In the genomic region with DNA sequence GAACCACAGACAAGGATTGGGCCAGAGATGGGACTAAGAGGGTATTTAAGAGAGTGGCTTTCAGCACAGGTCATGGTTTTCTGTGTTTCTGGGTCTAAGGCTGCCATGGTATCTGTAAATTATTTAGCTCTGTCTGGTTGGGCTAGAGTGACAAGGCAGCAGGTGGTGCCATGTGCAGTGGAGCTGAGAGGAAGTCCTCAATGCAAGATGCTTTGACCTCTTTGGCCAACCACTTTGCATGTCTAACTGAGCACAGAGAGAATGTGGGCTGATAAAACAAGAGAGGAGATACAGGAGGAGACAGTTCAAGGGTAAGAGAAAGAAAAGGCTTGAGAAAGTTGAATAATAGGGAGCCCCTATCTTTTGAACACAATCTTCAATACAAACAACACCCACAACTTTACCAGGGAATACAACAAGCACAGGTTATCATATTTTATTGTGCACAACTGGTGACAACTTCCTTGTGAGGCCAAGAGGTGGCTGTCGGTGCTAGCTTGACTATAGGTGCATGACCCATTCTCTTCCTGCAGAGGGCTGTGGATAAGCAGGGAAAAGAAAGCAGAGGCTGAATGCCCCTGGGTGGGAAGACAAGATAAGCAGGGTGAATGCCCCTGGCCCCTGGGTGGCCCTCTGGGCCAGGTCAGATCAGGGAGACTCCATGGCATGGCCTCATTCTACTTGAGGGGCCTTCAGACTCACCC, we compare ENCODE assay signal across 10 cellular contexts. TPM values are rescaled to one million over a fixed set of nuclear protein-coding genes. Genes with fewer than 3 reads are reported as not detected.
DNase-seq lines count a peak whose midpoint lies in the region; ATAC-seq, FAIRE-seq and TF ChIP-seq lines count a peak whose summit lies in the region.
"Had no signal": no experiment of that assay in that cellular context is flagged by ENCODE, and none has a peak within 500 bp of the region (broad histone marks: within the 10 kb centered on the region; RNA-seq: fewer than 3 reads in every experiment).

No MANE protein-coding gene starts in this region.

- H3K9me3 ChIP-seq in A673 (ENCODE audit: low read depth, low read length, poor library complexity, severe bottlenecking), result no peaks in the 10 kb centered on the region
- H3K9me3 ChIP-seq in PC-3 (ENCODE audit: low read length), result no peaks in the 10 kb centered on the region

- H3K79me2 ChIP-seq in PC-3 (ENCODE audit: low read length), result no peaks in the 10 kb centered on the region

- H2AFZ ChIP-seq in PC-3 (ENCODE audit: low read length), result no peak overlapping the region

- CTCF ChIA-PET in A673 (lab: Charles Lee), result no interaction called here
- CTCF ChIA-PET in PC-3 (lab: Charles Lee), result no interaction called here

- no peaks in the 10 kb centered on the region for H4K20me1 ChIP-seq in PC-3 (ENCODE audit: low read length)

- H3K4me1 ChIP-seq in A673 (ENCODE audit: insufficient read depth, low read length, poor library complexity, severe bottlenecking), result no peaks in the 10 kb centered on the region
- H3K4me1 ChIP-seq in PC-3 (ENCODE audit: insufficient read depth, low read length), result no peaks in the 10 kb centered on the region

- H3K9me2 ChIP-seq in PC-3 (replicated peaks; ENCODE audit: low read length), result no peaks in the 10 kb centered on the region

- ATAC-seq in HG02943 (IDR thresholded peaks at IDR 0.05; ENCODE audit: low read depth, unreplicated experiment) (peak; percentile 90), PC-3 (peak; percentile 55), GM18858 (IDR thresholded peaks at IDR 0.05; ENCODE audit: unreplicated experiment) (no peak)

- DNase-seq in A673 (ENCODE audit: low spot score) (peak; percentile 15), GM19239 (ENCODE audit: insufficient read length, low spot score) (peak; percentile 24), PC-3 (peak; percentile 17), D721Med (ENCODE audit: insufficient read length, low spot score) (no peak), KBM-7 (no peak)
- DNase-seq in stimulated activated CD4-positive, alpha-beta T cell treated with anti-CD3 and anti-CD28 coated beads, Interleukin-2, amount 100 ng/mL, for 48 hours, result no peak
- DNase-seq: AML-193, naive B cell had no signal

- POLR2A ChIA-PET in A673 (lab: Charles Lee; ENCODE audit: low non-redundant PET), result no interaction called here
- POLR2A ChIA-PET in PC-3 (lab: Charles Lee; ENCODE audit: unreplicated experiment), result no interaction called here

- intact Hi-C loops in A673 (cut with micrococcal nuclease; ENCODE audit: unreplicated experiment) (no loop called here), PC-3 (cut with micrococcal nuclease) (no loop called here)

- H3K36me3 ChIP-seq in A673 (ENCODE audit: insufficient read depth, low read length, poor library complexity, severe bottlenecking), result no peaks in the 10 kb centered on the region
- no peaks in the 10 kb centered on the region for H3K36me3 ChIP-seq in PC-3 (ENCODE audit: low read depth, low read length)

- no peak overlapping the region for H3K9ac ChIP-seq in PC-3 (ENCODE audit: low read length)

- in situ Hi-C loops in KBM-7 (cut with MboI; ENCODE audit: low pct_unique_long_range_greater_than_20kb, low sequenced_read_pairs), result no loop called here

- no peak for FAIRE-seq in GM19239 (lab: Jason Lieb, UNC)
- no peak for FAIRE-seq in D721Med (lab: Jason Lieb, UNC)

- H3K27ac ChIP-seq in A673 (ENCODE audit: low read depth, low read length, poor library complexity, severe bottlenecking), result no peak overlapping the region
- no peak overlapping the region for H3K27ac ChIP-seq in PC-3 (ENCODE audit: low read length)

- H3K4me3 ChIP-seq in A673 (ENCODE audit: low read depth, low read length, poor library complexity, severe bottlenecking) (no peak overlapping the region), PC-3 (ENCODE audit: low read length) (no peak overlapping the region)

- H3K4me2 ChIP-seq in PC-3 (ENCODE audit: low read length), result no peak overlapping the region

- no peaks in the 10 kb centered on the region for H3F3A ChIP-seq in PC-3 (ENCODE audit: low read length, unreplicated experiment)

- BruUV-seq in A673 (replicated peaks; lab: Mats Ljungman, UMichigan) (no TSS peak), PC-3 (replicated peaks; lab: Mats Ljungman, UMichigan) (no TSS peak)

- H3K27me3 ChIP-seq in A673 (replicated peaks; ENCODE audit: insufficient read depth, low read depth, low read length, poor library complexity) (no peaks in the 10 kb centered on the region), PC-3 (ENCODE audit: low read length) (no peaks in the 10 kb centered on the region)

- TF ChIP-seq CTCF in A673 (conservative IDR thresholded peaks at IDR 0.05; ENCODE audit: low read depth, low read length) (0 out of 2 replicates have a peak, but pooled peaks have one; percentile 8), PC-3 (conservative IDR thresholded peaks at IDR 0.05; ENCODE audit: low read depth, low read length) (peak; percentile 40; the same call in 1 of the 2 replicates), D721Med (IDR thresholded peaks at IDR 0.05; ENCODE audit: insufficient read depth, missing control alignments) (no peak)

RNA-seq across cellular contexts. Expression of gene FLACC1, which starts 12.3 kb away (rescaled TPM):
- total RNA-seq in A673 (2021) (2.2 and 2.4 TPM in 2 replicates), PC-3 (2014; rRNA removed) (0.26 and 5.9 TPM in 2 replicates)

Comparison
In these comparisons a context has a peak if more than half of its experiments do, and no peak if none do; other contexts are left out.
1. DNase-seq: peak in A673 (single experiment), GM19239 (single experiment) and PC-3 (single experiment); none in D721Med (single experiment), KBM-7 (single experiment) and stimulated activated CD4-positive, alpha-beta T cell treated with anti-CD3 and anti-CD28 coated beads, Interleukin-2, amount 100 ng/mL, for 48 hours (0 of 2).